13 cellular contexts compared by ENCODE assay signal in the genomic region with DNA sequence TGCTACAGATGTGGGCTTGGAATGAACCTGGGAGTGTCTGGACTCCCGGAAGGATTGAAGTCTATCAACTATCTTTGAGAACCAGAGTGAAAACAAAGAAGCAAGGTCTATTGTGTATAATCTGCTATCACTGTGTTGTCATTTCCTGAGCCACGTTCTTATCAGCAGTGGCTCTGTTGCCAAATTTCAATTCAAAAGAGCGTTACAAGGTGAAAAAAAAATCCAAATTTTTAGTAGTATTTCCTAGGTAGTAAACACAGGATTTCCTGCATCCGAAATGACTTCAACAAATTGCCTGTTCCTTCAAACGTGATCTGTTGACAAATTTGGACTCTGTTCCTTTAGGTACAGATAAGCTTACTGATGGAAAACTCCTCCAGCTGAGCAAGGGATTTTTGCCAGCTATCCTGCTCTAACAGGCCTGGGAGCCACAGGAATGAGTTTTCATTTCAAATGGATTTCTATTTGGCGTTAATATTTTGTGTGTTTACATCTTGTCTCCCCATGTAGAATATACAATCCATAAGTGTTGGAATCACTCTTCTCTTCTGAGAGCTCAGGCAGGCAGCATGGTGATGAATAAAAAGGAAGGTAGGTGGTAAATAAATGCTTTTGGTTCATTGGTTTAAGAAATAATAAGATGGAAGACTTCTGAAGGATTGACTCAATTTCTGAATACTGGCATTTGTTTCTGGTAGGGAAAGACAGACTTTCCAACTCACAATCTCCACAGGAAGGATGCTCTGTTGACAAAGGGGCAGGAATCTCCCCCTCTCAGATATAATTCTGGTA. TPM values are rescaled to one million over a fixed set of nuclear protein-coding genes. Genes with fewer than 3 reads are reported as not detected.
DNase-seq lines count a peak whose midpoint lies in the region; ATAC-seq, FAIRE-seq and TF ChIP-seq lines count a peak whose summit lies in the region.
"Had no signal": no experiment of that assay in that cellular context is flagged by ENCODE, and none has a peak within 500 bp of the region (broad histone marks: within the 10 kb centered on the region; RNA-seq: fewer than 3 reads in every experiment).

No MANE protein-coding gene starts in this region.

- peak overlapping the region; percentile 22 for H3K9ac ChIP-seq in keratinocyte (ENCODE audit: control insufficient read depth, extremely low read depth, insufficient read depth, low read length)

- H3K4me1 Mint-ChIP-seq in chondrocyte (ENCODE audit: low read depth) = peaks cover 7% of the 10 kb centered on the region
- H3K4me1 Mint-ChIP-seq in GM23338 = no peaks in the 10 kb centered on the region
- H3K4me1 Mint-ChIP-seq: activated CD4-positive, alpha-beta T cell treated with anti-CD3 and anti-CD28 coated beads, Interleukin-2, amount 10 ng/mL, durations not matched to agents 24 days and 14 days; CD4-positive, alpha-beta memory T cell; mesothelial cell of epicardium had no signal

- no peaks in the 10 kb centered on the region for H3F3A ChIP-seq in GM23338 (replicated peaks; ENCODE audit: low read depth)

- dilution Hi-C loops in keratinocyte (cut with MboI; ENCODE audit: extremely low pct_ligation_motif_present, low sequenced_read_pairs) = no loop called here

- H3K36me3 ChIP-seq in keratinocyte (ENCODE audit: control insufficient read depth in 2 of 2, extremely low read depth in 1 of 2, insufficient read depth in 2 of 2, low read length in 2 of 2) (no peaks in the 10 kb centered on the region), small intestine (ENCODE audit: control insufficient read depth in 2 of 2, insufficient read depth in 2 of 2, low read length in 2 of 2) (no peaks in the 10 kb centered on the region), H7 (replicated peaks; ENCODE audit: control insufficient read depth, insufficient read depth, low read length) (no peaks in the 10 kb centered on the region), GM23338 (ENCODE audit: insufficient read depth) (peaks cover 4% of the 10 kb centered on the region; the same call in 1 of the 2 replicates)

- H3K9me2 ChIP-seq in GM23338 (ENCODE audit: insufficient read depth) = 0 out of 2 replicates have a peak, but pooled peaks cover 3% of the 10 kb centered on the region

- peak overlapping the region; percentile 80 for H3K4me2 ChIP-seq in keratinocyte (ENCODE audit: control insufficient read depth, extremely low read depth, insufficient read depth, low read depth, low read length)
- H3K4me2 ChIP-seq in GM23338 = no peak overlapping the region

- no peaks in the 10 kb centered on the region for H4K20me1 ChIP-seq in keratinocyte (ENCODE audit: control insufficient read depth, extremely low read depth, insufficient read depth, low read length)
- H4K20me1 ChIP-seq in GM23338 (replicated peaks; ENCODE audit: insufficient read depth) = no peaks in the 10 kb centered on the region

- FAIRE-seq in keratinocyte (lab: Jason Lieb, UNC) (peak; percentile 94), small intestine (lab: Jason Lieb, UNC) (no peak)

- H3K4me3 Mint-ChIP-seq in chondrocyte (ENCODE audit: unreplicated experiment) (no peak overlapping the region), GM23338 (no peak overlapping the region)
- H3K4me3 Mint-ChIP-seq: activated CD4-positive, alpha-beta T cell treated with anti-CD3 and anti-CD28 coated beads, Interleukin-2, amount 10 ng/mL, durations not matched to agents 24 days and 14 days; mesothelial cell of epicardium had no signal

- H3K27me3 ChIP-seq in keratinocyte (ENCODE audit: control insufficient read depth, extremely low read depth, insufficient read depth, low read length) (no peaks in the 10 kb centered on the region), small intestine (ENCODE audit: control insufficient read depth in 2 of 2, insufficient read depth in 2 of 2, low read length in 2 of 2) (no peaks in the 10 kb centered on the region), H7 (ENCODE audit: control insufficient read depth, insufficient read depth, low read length) (no peaks in the 10 kb centered on the region), GM23338 (ENCODE audit: insufficient read depth) (no peaks in the 10 kb centered on the region)

- TF ChIP-seq CTCF in chondrocyte (IDR thresholded peaks at IDR 0.05) = no peak
- TF ChIP-seq CTCF in keratinocyte (optimal IDR thresholded peaks at IDR 0.05 in 1 of 3, IDR thresholded peaks at IDR 0.05 in 1 of 3, conservative IDR thresholded peaks at IDR 0.05 in 1 of 3; ENCODE audit: extremely low read depth in 1 of 3, insufficient read depth in 2 of 3, low read length in 3 of 3) = no peak
- TF ChIP-seq CTCF in GM23338 (conservative IDR thresholded peaks at IDR 0.05; ENCODE audit: low read depth in 2 of 2) = no peak

- H3K9me3 ChIP-seq in keratinocyte (ENCODE audit: control insufficient read depth, low read depth, low read length) = no peaks in the 10 kb centered on the region
- no peaks in the 10 kb centered on the region for H3K9me3 ChIP-seq in small intestine (ENCODE audit: control insufficient read depth, low read depth)

- no peaks in the 10 kb centered on the region for H3K27me3 Mint-ChIP-seq in chondrocyte (ENCODE audit: low read depth)
- peaks cover 6% of the 10 kb centered on the region for H3K27me3 Mint-ChIP-seq in GM23338 (ENCODE audit: insufficient read depth, low read depth, poor library complexity)

- H3K36me3 Mint-ChIP-seq in chondrocyte (ENCODE audit: low read depth) = peaks cover 20% of the 10 kb centered on the region
- peaks cover 33% of the 10 kb centered on the region; the same call in 2 of the 3 replicates for H3K36me3 Mint-ChIP-seq in GM23338 (ENCODE audit: low read depth)

- H3K27ac ChIP-seq in keratinocyte (ENCODE audit: control insufficient read depth, insufficient read depth, low read length) (peak overlapping the region; percentile 82), small intestine (ENCODE audit: low read depth in 1 of 2, low read length in 1 of 2) (peak overlapping the region in 1 of 2 donors; percentile 77), GM23338 (ENCODE audit: low read depth) (no peak overlapping the region)

- H3K27ac Mint-ChIP-seq in chondrocyte (ENCODE audit: unreplicated experiment) = peak overlapping the region; percentile 58
- no peak overlapping the region for H3K27ac Mint-ChIP-seq in GM23338
- H3K27ac Mint-ChIP-seq: activated CD4-positive, alpha-beta T cell treated with anti-CD3 and anti-CD28 coated beads, Interleukin-2, amount 10 ng/mL, durations not matched to agents 24 days and 14 days; CD4-positive, alpha-beta memory T cell; mesothelial cell of epicardium had no signal

- ATAC-seq in GM23338 = no peak

- H2AFZ ChIP-seq in keratinocyte (ENCODE audit: control insufficient read depth, low read length) = peak overlapping the region; percentile 78
- H2AFZ ChIP-seq in GM23338 = no peak overlapping the region

- H3K4me1 ChIP-seq in keratinocyte (ENCODE audit: control insufficient read depth, extremely low read depth, insufficient read depth, low read length) (peaks cover 22% of the 10 kb centered on the region), small intestine (ENCODE audit: control insufficient read depth in 2 of 2, insufficient read depth in 1 of 2, low read depth in 1 of 2, low read length in 1 of 2) (peaks cover 0 to 2% of the 10 kb centered on the region in 2 donors), GM23338 (ENCODE audit: insufficient read depth) (no peaks in the 10 kb centered on the region)

- H3K4me3 ChIP-seq in keratinocyte (ENCODE audit: control insufficient read depth in 2 of 3, extremely low read depth in 1 of 3, insufficient read depth in 2 of 3, low read depth in 1 of 3, low read length in 3 of 3) (peak overlapping the region in 2 of 3 experiments; percentile 12 to 24), small intestine (ENCODE audit: low read depth in 1 of 2, low read length in 2 of 2) (no peak overlapping the region), H7 (ENCODE audit: insufficient read depth, low read depth, low read length) (no peak overlapping the region), GM23338 (no peak overlapping the region)

- H3K9me3 Mint-ChIP-seq in chondrocyte (ENCODE audit: low read depth) (peaks cover 37% of the 10 kb centered on the region), GM23338 (peaks cover 65% of the 10 kb centered on the region)

- H3K79me2 ChIP-seq in keratinocyte (ENCODE audit: control insufficient read depth, insufficient read depth, low read length) (no peaks in the 10 kb centered on the region), GM23338 (replicated peaks; ENCODE audit: insufficient read depth) (no peaks in the 10 kb centered on the region)

- peak; percentile 55 for DNase-seq in NCI-H226
- DNase-seq in chondrocyte (ENCODE audit: low spot score) = no peak
- no peak for DNase-seq in keratinocyte (ENCODE audit: low read depth, low spot score)
- DNase-seq in small intestine = peak; percentile 69
- no peak for DNase-seq in NOMO-1 treated with DMSO at 0.1 percent for 48 hours (lab: John Stamatoyannopoulos, UW; ENCODE audit: unreplicated experiment)
- DNase-seq in H7 = no peak
- no peak for DNase-seq in NCI-H69 (lab: John Stamatoyannopoulos, UW)
- no peak for DNase-seq in GM23338 (ENCODE audit: low spot score)
- DNase-seq: activated CD4-positive, alpha-beta T cell treated with anti-CD3 and anti-CD28 coated beads, Interleukin-2, amount 10 ng/mL, durations not matched to agents 24 days and 14 days; activated naive CD4-positive, alpha-beta T cell treated with Interleukin-2 at 50 U/mL for 16 hours; CD4-positive, alpha-beta memory T cell; RPMI8226 had no signal

- WGBS in small intestine, 3 donors = 5 to 26% (median 17%) methylated on average over 6 of the region's 6 CpGs

- no peaks in the 10 kb centered on the region for H3K9me1 ChIP-seq in keratinocyte (ENCODE audit: control insufficient read depth, extremely low read depth, insufficient read depth, low read length)

RNA-seq across cellular contexts. Expression of gene GPR135, which starts 58.5 kb away (rescaled TPM):
- total RNA-seq in chondrocyte = 4.0 to 8.9 TPM (median 4.8 TPM) in 3 replicates
- 0.32 to 0.90 TPM (median 0.45 TPM) in 3 replicates for polyA plus RNA-seq in keratinocyte
- 0.82 TPM for polyA plus RNA-seq in keratinocyte (2011; ENCODE audit: low read depth)
- 0.06 and 0.18 TPM in 2 replicates for polyA plus RNA-seq in keratinocyte (2011; cell fraction: cytosol; rRNA removed)
- polyA plus RNA-seq in keratinocyte (2011; cell fraction: nucleus; rRNA removed) = 2.8 and 3.4 TPM in 2 replicates
- 0.29 and 0.58 TPM in 2 replicates for polyA plus RNA-seq in keratinocyte (2012; ENCODE audit: low replicate concordance)
- polyA minus RNA-seq in keratinocyte = 0.66 to 2.5 TPM (median 0.85 TPM) in 3 replicates
- not detected for polyA minus RNA-seq in keratinocyte (2011; cell fraction: cytosol; rRNA and poly(A)+ RNA removed)
- polyA minus RNA-seq in keratinocyte (2011; cell fraction: nucleus; rRNA and poly(A)+ RNA removed) = 3.6 and 7.2 TPM in 2 replicates
- polyA plus RNA-seq in small intestine = under 1 TPM in 2 of 3 donors, not detected in 1; 0.22 to 0.39 TPM
- 0.59 and 0.67 TPM in 2 replicates for total RNA-seq in H7 (2014; rRNA removed; shearing (Covaris generic))
- 0.93 and 2.2 TPM in 2 replicates for total RNA-seq in GM23338 (2014; rRNA removed; shearing (Covaris generic))
- 0.23 and 0.47 TPM in 2 replicates for polyA plus RNA-seq in GM23338 (2016; fragmentation: Nextera tagmentation; extraction: Ambion mirVana)

Comparison
In these comparisons a context has a peak if more than half of its experiments do, and no peak if none do; other contexts are left out.
1. DNase-seq: peak in NCI-H226 (single experiment) and small intestine (single experiment); none in chondrocyte (single experiment), keratinocyte (single experiment), NOMO-1 treated with DMSO at 0.1 percent for 48 hours (single experiment), H7 (single experiment), NCI-H69 (single experiment) and GM23338 (single experiment).
2. H3K4me3 ChIP-seq: peak in keratinocyte (2 of 3); none in small intestine (0 of 2), H7 (single experiment) and GM23338 (single experiment).